Comparison of ENCODE assay signal across 17 cellular contexts in genomic region chr5:126614189-126614588, GRCh38.
DNase-seq lines count a peak whose midpoint lies in the region; ATAC-seq and TF ChIP-seq lines count a peak whose summit lies in the region.
"Had no signal": no experiment of that assay in that cellular context is flagged by ENCODE, and none has a peak within 500 bp of the region (broad histone marks: within the 10 kb centered on the region; RNA-seq: fewer than 3 reads in every experiment).

No MANE protein-coding gene starts in this region.

- H3K9ac ChIP-seq in SU-DHL-6 (ENCODE audit: low read length), result peak overlapping the region; percentile 21

- H3K27me3 Mint-ChIP-seq in activated naive CD4-positive, alpha-beta T cell treated with anti-CD3 and anti-CD28 coated beads, Interleukin-2, amount 10 ng/mL, durations not matched to agents 7 days and 5 days, result no peaks in the 10 kb centered on the region

- peaks cover 6% of the 10 kb centered on the region; the same call in 1 of the 2 replicates for H3K36me3 ChIP-seq in SU-DHL-6 (ENCODE audit: low read length)

- H3K4me2 ChIP-seq in SU-DHL-6 (ENCODE audit: low read depth, low read length, poor library complexity, severe bottlenecking), result peak overlapping the region; percentile 45

- H3K4me3 Mint-ChIP-seq in activated naive CD4-positive, alpha-beta T cell treated with anti-CD3 and anti-CD28 coated beads, Interleukin-2, amount 10 ng/mL, durations not matched to agents 7 days and 5 days, result no peak overlapping the region
- H3K4me3 Mint-ChIP-seq: CD14-positive monocyte had no signal

- peaks cover 34% of the 10 kb centered on the region for H3K36me3 Mint-ChIP-seq in activated naive CD4-positive, alpha-beta T cell treated with anti-CD3 and anti-CD28 coated beads, Interleukin-2, amount 10 ng/mL, durations not matched to agents 7 days and 5 days

- no peak overlapping the region for H2AFZ ChIP-seq in SU-DHL-6 (ENCODE audit: low read depth, low read length, severe bottlenecking)

- no peaks in the 10 kb centered on the region for H3K9me2 ChIP-seq in SU-DHL-6 (replicated peaks; ENCODE audit: insufficient read depth, low read length)

- H3K79me2 ChIP-seq in SU-DHL-6 (ENCODE audit: insufficient read depth, low read length), result peaks cover 67% of the 10 kb centered on the region

- peak; percentile 22 for ATAC-seq in HG02870 (IDR thresholded peaks at IDR 0.05; ENCODE audit: unreplicated experiment)
- ATAC-seq: Panc1, Right ventricle myocardium inferior, SK-N-SH treated with all-trans-retinoic acid at 6 μM for 48 hours had no signal

- peak overlapping the region; percentile 37 for H3K27ac Mint-ChIP-seq in activated naive CD4-positive, alpha-beta T cell treated with anti-CD3 and anti-CD28 coated beads, Interleukin-2, amount 10 ng/mL, durations not matched to agents 7 days and 5 days

- no peaks in the 10 kb centered on the region for H4K20me1 ChIP-seq in SU-DHL-6 (ENCODE audit: low read depth, low read length)

- H3K9me3 Mint-ChIP-seq in activated naive CD4-positive, alpha-beta T cell treated with anti-CD3 and anti-CD28 coated beads, Interleukin-2, amount 10 ng/mL, durations not matched to agents 7 days and 5 days, result no peaks in the 10 kb centered on the region
- H3K9me3 Mint-ChIP-seq: CD14-positive monocyte had no signal

- peaks cover 8% of the 10 kb centered on the region for H3K4me1 Mint-ChIP-seq in activated naive CD4-positive, alpha-beta T cell treated with anti-CD3 and anti-CD28 coated beads, Interleukin-2, amount 10 ng/mL, durations not matched to agents 7 days and 5 days

- no peaks in the 10 kb centered on the region for H3K9me3 ChIP-seq in SU-DHL-6 (ENCODE audit: insufficient read depth, low read length)

- peaks cover 19% of the 10 kb centered on the region for H3F3A ChIP-seq in SU-DHL-6 (ENCODE audit: insufficient read depth)

- H3K27ac ChIP-seq in SU-DHL-6 (ENCODE audit: low read depth, low read length) (peak overlapping the region; percentile 83), coronary artery (no peak overlapping the region)

- no peaks in the 10 kb centered on the region for H3K27me3 ChIP-seq in SU-DHL-6 (ENCODE audit: low read length)

- no peak for DNase-seq in activated naive CD4-positive, alpha-beta T cell treated with anti-CD3 and anti-CD28 coated beads, Interleukin-2, amount 10 ng/mL, durations not matched to agents 7 days and 5 days
- DNase-seq in activated naive CD4-positive, alpha-beta T cell (lab: John Stamatoyannopoulos, UW), result no peak
- DNase-seq in middle frontal gyrus (ENCODE audit: extremely low spot score, low spot score), result no peak
- no peak for DNase-seq in coronary artery (ENCODE audit: low spot score)
- DNase-seq in NAMALWA (ENCODE audit: low spot score), result no peak
- DNase-seq: Calu3, H7, Kasumi-1, NCI-H1092, NCI-H226, NCI-H69 had no signal

- no peak overlapping the region for H3K4me3 ChIP-seq in SU-DHL-6 (ENCODE audit: insufficient read depth, low read length, poor library complexity, severe bottlenecking)
- H3K4me3 ChIP-seq in coronary artery, result no peak overlapping the region

- TF ChIP-seq CTCF in SU-DHL-6 (IDR thresholded peaks at IDR 0.05; ENCODE audit: insufficient read depth, low read length, poor library complexity, severe bottlenecking) (no peak), coronary artery (IDR thresholded peaks at IDR 0.05) (no peak)

- CTCF ChIA-PET in activated naive CD4-positive, alpha-beta T cell treated with anti-CD3 and anti-CD28 coated beads, Interleukin-2, amount 10 ng/mL, durations not matched to agents 7 days and 5 days (lab: Charles Lee), result no interaction called here
